In the genomic region with DNA sequence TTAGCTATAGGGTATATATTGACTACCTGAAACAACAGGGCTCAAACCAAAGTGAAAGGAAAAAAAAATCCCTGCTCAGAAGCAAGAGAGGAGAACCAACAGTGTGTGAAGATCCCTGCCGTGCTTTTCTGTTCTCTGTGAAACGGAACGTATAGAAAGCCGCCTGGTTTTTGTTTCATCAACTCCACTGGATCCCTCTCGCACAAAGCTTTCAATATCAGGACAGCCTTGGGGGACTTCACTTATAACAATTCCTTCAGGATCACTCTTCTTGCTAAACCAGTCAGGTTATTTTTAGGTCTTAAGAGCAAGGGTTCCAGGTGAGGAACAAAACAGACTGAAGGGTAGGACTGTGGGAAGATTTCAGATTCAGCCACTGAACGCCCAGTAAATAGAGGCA, we compare ENCODE assay signal across 12 cellular contexts.
DNase-seq lines count a peak whose midpoint lies in the region; ATAC-seq and TF ChIP-seq lines count a peak whose summit lies in the region.
"Had no signal": no experiment of that assay in that cellular context is flagged by ENCODE, and none has a peak within 500 bp of the region (broad histone marks: within the 10 kb centered on the region; RNA-seq: fewer than 3 reads in every experiment).

No MANE protein-coding gene starts in this region.

- dilution Hi-C loops in mammary epithelial cell (cut with HindIII; ENCODE audit: low sequenced_read_pairs) = no loop called here

- H3K79me2 ChIP-seq in mammary epithelial cell (ENCODE audit: insufficient read depth, low read length) (no peaks in the 10 kb centered on the region), fibroblast of lung (ENCODE audit: control insufficient read depth, insufficient read depth, low read length) (no peaks in the 10 kb centered on the region)

- no peaks in the 10 kb centered on the region for H4K20me1 ChIP-seq in mammary epithelial cell (ENCODE audit: insufficient read depth, low read length)
- no peaks in the 10 kb centered on the region for H4K20me1 ChIP-seq in fibroblast of lung (ENCODE audit: control insufficient read depth, extremely low read depth, insufficient read depth, low read length)

- H3K27ac ChIP-seq in mammary epithelial cell (ENCODE audit: insufficient read depth, low read depth, low read length) (no peak overlapping the region), breast epithelium (no peak overlapping the region), fibroblast of lung (ENCODE audit: insufficient read depth, low read length) (no peak overlapping the region), stomach smooth muscle (ENCODE audit: low read length) (no peak overlapping the region)
- H3K27ac ChIP-seq: GM23248 had no signal

- H3K9ac ChIP-seq in mammary epithelial cell (ENCODE audit: insufficient read depth, low read length) (no peak overlapping the region), fibroblast of lung (ENCODE audit: insufficient read depth, low read length) (no peak overlapping the region), stomach smooth muscle (ENCODE audit: low read length in 2 of 2) (peak overlapping the region in 1 of 2 donors; percentile 23)
- H3K9ac ChIP-seq: GM23248 had no signal

- no peak overlapping the region for H3K4me3 ChIP-seq in mammary epithelial cell (replicated peaks in 1 of 3; ENCODE audit: insufficient read depth in 1 of 3, low read depth in 2 of 3, low read length in 3 of 3)
- no peak overlapping the region for H3K4me3 ChIP-seq in breast epithelium
- H3K4me3 ChIP-seq in fibroblast of lung (replicated peaks in 1 of 4; ENCODE audit: control extremely low read depth in 1 of 4, insufficient read depth in 1 of 4, low read depth in 3 of 4, low read length in 4 of 4) = peak overlapping the region in 1 of 4 experiments; percentile 3
- H3K4me3 ChIP-seq in stomach smooth muscle (ENCODE audit: low read length in 2 of 2) = peak overlapping the region; percentile 51 to 52
- H3K4me3 ChIP-seq: GM23248 had no signal

- CTCF ChIA-PET in mammary epithelial cell (lab: Charles Lee; ENCODE audit: low non-redundant PET) = interaction anchor here (0.6 kb wide), 1 partner anchor 874 kb away, joined by 4 read pairs; no protein-coding TSS in a partner anchor

- H3K36me3 ChIP-seq in mammary epithelial cell (ENCODE audit: insufficient read depth, low read length) (no peaks in the 10 kb centered on the region), breast epithelium (no peaks in the 10 kb centered on the region), fibroblast of lung (ENCODE audit: control insufficient read depth, insufficient read depth, low read length) (no peaks in the 10 kb centered on the region), stomach smooth muscle (ENCODE audit: control insufficient read depth in 2 of 2, insufficient read depth in 2 of 2, low read length in 2 of 2) (no peaks in the 10 kb centered on the region)

- H3K4me1 ChIP-seq in mammary epithelial cell (ENCODE audit: insufficient read depth, low read length) = no peaks in the 10 kb centered on the region
- H3K4me1 ChIP-seq in breast epithelium = no peaks in the 10 kb centered on the region
- H3K4me1 ChIP-seq in fibroblast of lung (ENCODE audit: control insufficient read depth, extremely low read depth, insufficient read depth, low read length) = no peaks in the 10 kb centered on the region
- H3K4me1 ChIP-seq in stomach smooth muscle (ENCODE audit: control insufficient read depth, insufficient read depth, low read length) = no peaks in the 10 kb centered on the region

- no peak for DNase-seq in mammary epithelial cell
- DNase-seq in breast epithelium (ENCODE audit: low spot score in 2 of 2) = no peak
- peak; percentile 42 for DNase-seq in NCI-H774 (lab: John Stamatoyannopoulos, UW)
- DNase-seq in fibroblast of lung (ENCODE audit: low read depth in 2 of 2) = peak in 1 of 2 donors; percentile 5
- no peak for DNase-seq in NOMO-1 treated with DMSO at 0.1 percent for 48 hours (lab: John Stamatoyannopoulos, UW; ENCODE audit: unreplicated experiment)
- DNase-seq in activated CD8-positive, alpha-beta memory T cell treated with anti-CD3 and anti-CD28 coated beads, Interleukin-2, amount 50 U/mL, for 48 hours = no peak
- DNase-seq: activated naive CD4-positive, alpha-beta T cell; GM23248; stimulated activated CD4-positive, alpha-beta T cell treated with anti-CD3 and anti-CD28 coated beads, Interleukin-1b, Interleukin-23, amount 100 ng/mL, for 48 hours had no signal

- in situ Hi-C loops in mammary epithelial cell (cut with MboI; ENCODE audit: low sequenced_read_pairs in 2 of 2) = loop anchor here in 1 of 2 donors (25.0 kb wide), 2 partner anchors 557 to 1107 kb away; no protein-coding TSS in a partner anchor

- H3K9me3 ChIP-seq in mammary epithelial cell (replicated peaks; ENCODE audit: insufficient read depth, low read length) (no peaks in the 10 kb centered on the region), breast epithelium (no peaks in the 10 kb centered on the region), fibroblast of lung (ENCODE audit: control insufficient read depth, insufficient read depth, low read depth, low read length) (no peaks in the 10 kb centered on the region), stomach smooth muscle (ENCODE audit: control insufficient read depth in 2 of 2, low read length in 2 of 2) (no peaks in the 10 kb centered on the region)

- ATAC-seq in HG03159 (IDR thresholded peaks at IDR 0.05; ENCODE audit: unreplicated experiment) = no peak
- ATAC-seq: activated CD4-positive, CD25-positive, alpha-beta regulatory T cell treated with anti-CD3 and anti-CD28 coated beads, Interleukin-2, amount 50 U/mL, for 24 hours had no signal

- no TSS peak for BruUV-seq in mammary epithelial cell (replicated peaks; lab: Mats Ljungman, UMichigan)

- TF ChIP-seq CTCF in mammary epithelial cell (conservative IDR thresholded peaks at IDR 0.05 in 1 of 2, IDR thresholded peaks at IDR 0.05 in 1 of 2; ENCODE audit: extremely low read depth in 1 of 2, insufficient read depth in 1 of 2, low read depth in 1 of 2, low read length in 2 of 2) = no peak
- TF ChIP-seq CTCF in breast epithelium (IDR thresholded peaks at IDR 0.05) = no peak
- no peak for TF ChIP-seq CTCF in fibroblast of lung (conservative IDR thresholded peaks at IDR 0.05 in 1 of 2, IDR thresholded peaks at IDR 0.05 in 1 of 2; ENCODE audit: low read depth in 1 of 2, low read length in 2 of 2)

- peak overlapping the region; percentile 67 for H2AFZ ChIP-seq in mammary epithelial cell (ENCODE audit: low read depth, low read length)
- peak overlapping the region; percentile 12 for H2AFZ ChIP-seq in fibroblast of lung (ENCODE audit: low read length)
- H2AFZ ChIP-seq: GM23248 had no signal

- no peak for TF ChIP-seq POLR2A in breast epithelium (IDR thresholded peaks at IDR 0.05)

- 36% methylated on average over 6 of the region's 6 CpGs for WGBS in mammary epithelial cell (ENCODE audit: low coverage, missing lambda C conversion rate)

- intact Hi-C loops in mammary epithelial cell (cut with micrococcal nuclease) = no loop called here
- intact Hi-C loops in breast epithelium (cut with DNase I; ENCODE audit: low total_unique reads) = no loop called here

- peaks cover 2% of the 10 kb centered on the region for H3K27me3 ChIP-seq in mammary epithelial cell (ENCODE audit: insufficient read depth, low read length)
- no peaks in the 10 kb centered on the region for H3K27me3 ChIP-seq in breast epithelium
- no peaks in the 10 kb centered on the region for H3K27me3 ChIP-seq in fibroblast of lung (ENCODE audit: control insufficient read depth, insufficient read depth, low read length)
- no peaks in the 10 kb centered on the region for H3K27me3 ChIP-seq in stomach smooth muscle (ENCODE audit: control insufficient read depth in 1 of 2, insufficient read depth in 2 of 2, low read length in 2 of 2)

- H3K4me2 ChIP-seq in mammary epithelial cell (ENCODE audit: insufficient read depth, low read depth, low read length) = peak overlapping the region; percentile 43
- no peak overlapping the region for H3K4me2 ChIP-seq in fibroblast of lung (ENCODE audit: extremely low read depth, insufficient read depth, low read length)

Comparison
In these comparisons a context has a peak if more than half of its experiments do, and no peak if none do; other contexts are left out.
1. H3K4me3 ChIP-seq: peak in stomach smooth muscle (2 of 2); none in mammary epithelial cell (0 of 3) and breast epithelium (0 of 3).